Comparison of ENCODE assay signal across 1 cellular context in genomic region chr1:146386851-146387749, GRCh38.
A peak's percentile ranks its signal among the peaks of the same experiment; 100 is the strongest.
TF ChIP-seq lines count a peak whose summit lies in the region.

No MANE protein-coding gene starts in this region.

TF ChIP-seq in GM12878, 131 proteins besides CTCF, POLR2A, EP300 and RAD21 (continued from another document):
- TF ChIP-seq PAX5 (IDR thresholded peaks at IDR 0.05; ENCODE audit: borderline replicate concordance, low read depth, low read length), result 0 out of 2 replicates have a peak, but pooled peaks have one; percentile 49
- peak; percentile 100 for TF ChIP-seq MTA3 (IDR thresholded peaks at IDR 0.05; ENCODE audit: borderline replicate concordance, low read length)
- 0 out of 2 replicates have a peak, but pooled peaks have one; percentile 70 for TF ChIP-seq STAT1 (conservative IDR thresholded peaks at IDR 0.05)
- 0 out of 2 replicates have a peak, but pooled peaks have one; percentile 34 for TF ChIP-seq TAF1 (IDR thresholded peaks at IDR 0.05; ENCODE audit: borderline replicate concordance, low read depth, low read length)
- peak; percentile 99 for TF ChIP-seq BACH1 (IDR thresholded peaks at IDR 0.05; ENCODE audit: borderline replicate concordance)
- 0 out of 2 replicates have a peak, but pooled peaks have one; percentile 16 for TF ChIP-seq BRCA1 (IDR thresholded peaks at IDR 0.05; ENCODE audit: low read depth, low read length)
- peak in 1 of 2 experiments; percentile 65; a peak in 2 of 4 replicates for TF ChIP-seq SRF (IDR thresholded peaks at IDR 0.05; ENCODE audit: low read depth in 2 of 2, low read length in 2 of 2)
- TF ChIP-seq, protein P1, sequence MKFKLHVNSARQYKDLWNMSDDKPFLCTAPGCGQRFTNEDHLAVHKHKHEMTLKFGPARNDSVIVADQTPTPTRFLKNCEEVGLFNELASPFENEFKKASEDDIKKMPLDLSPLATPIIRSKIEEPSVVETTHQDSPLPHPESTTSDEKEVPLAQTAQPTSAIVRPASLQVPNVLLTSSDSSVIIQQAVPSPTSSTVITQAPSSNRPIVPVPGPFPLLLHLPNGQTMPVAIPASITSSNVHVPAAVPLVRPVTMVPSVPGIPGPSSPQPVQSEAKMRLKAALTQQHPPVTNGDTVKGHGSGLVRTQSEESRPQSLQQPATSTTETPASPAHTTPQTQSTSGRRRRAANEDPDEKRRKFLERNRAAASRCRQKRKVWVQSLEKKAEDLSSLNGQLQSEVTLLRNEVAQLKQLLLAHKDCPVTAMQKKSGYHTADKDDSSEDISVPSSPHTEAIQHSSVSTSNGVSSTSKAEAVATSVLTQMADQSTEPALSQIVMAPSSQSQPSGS (IDR thresholded peaks at IDR 0.05; ENCODE audit: low read length), result peak; percentile 86
- TF ChIP-seq RELB (IDR thresholded peaks at IDR 0.05; ENCODE audit: low read depth), result peak; percentile 76
- TF ChIP-seq TCF7 (IDR thresholded peaks at IDR 0.05; ENCODE audit: borderline replicate concordance), result peak; percentile 91
- TF ChIP-seq KLF5 (IDR thresholded peaks at IDR 0.05; ENCODE audit: partially characterized antibody), result peak; percentile 90
- peak; percentile 73; the same call in 1 of the 2 replicates for TF ChIP-seq MEF2A (IDR thresholded peaks at IDR 0.05; ENCODE audit: insufficient read depth, low read depth, low read length)
- TF ChIP-seq ZBED1 (IDR thresholded peaks at IDR 0.05; ENCODE audit: borderline replicate concordance), result peak; percentile 100
- TF ChIP-seq FOXK2 (IDR thresholded peaks at IDR 0.05), result peak; percentile 72
- peak; percentile 79 for TF ChIP-seq EED (IDR thresholded peaks at IDR 0.05; ENCODE audit: low read depth)
- peak; percentile 53; the same call in 1 of the 2 replicates for TF ChIP-seq MYB (IDR thresholded peaks at IDR 0.05; ENCODE audit: borderline replicate concordance, low read depth, low read length)
- TF ChIP-seq POU2F2 (IDR thresholded peaks at IDR 0.05; ENCODE audit: borderline replicate concordance, low read depth, low read length), result peak; percentile 98
- peak; percentile 99 for TF ChIP-seq NBN (IDR thresholded peaks at IDR 0.05)
- peak; percentile 73 for TF ChIP-seq RUNX3 (IDR thresholded peaks at IDR 0.05; ENCODE audit: low read length)
- TF ChIP-seq BCLAF1 (IDR thresholded peaks at IDR 0.05), result peak; percentile 80
- TF ChIP-seq ZBTB40 (IDR thresholded peaks at IDR 0.05; ENCODE audit: borderline replicate concordance), result peak; percentile 48; the same call in 1 of the 2 replicates
- TF ChIP-seq NKRF (conservative IDR thresholded peaks at IDR 0.05), result peak; percentile 47; the same call in 1 of the 2 replicates
- TF ChIP-seq CBX5 (IDR thresholded peaks at IDR 0.05; ENCODE audit: low read depth), result peak; percentile 80; the same call in 1 of the 2 replicates
- peak; percentile 72; the same call in 1 of the 2 replicates for TF ChIP-seq ZNF24 (IDR thresholded peaks at IDR 0.05)
- peak; percentile 63; the same call in 1 of the 2 replicates for TF ChIP-seq MXI1 (IDR thresholded peaks at IDR 0.05; ENCODE audit: low read depth, low read length)
- 0 out of 2 replicates have a peak, but pooled peaks have one; percentile 23 for TF ChIP-seq HCFC1 (IDR thresholded peaks at IDR 0.05; ENCODE audit: low read length)
- peak; percentile 100 for TF ChIP-seq CBFB (IDR thresholded peaks at IDR 0.05; ENCODE audit: low read depth)
- TF ChIP-seq BHLHE40 (IDR thresholded peaks at IDR 0.05; ENCODE audit: borderline replicate concordance in 1 of 2, low read depth in 2 of 2, low read length in 1 of 2), result peak in 1 of 2 experiments; percentile 27; a peak in 1 of 4 replicates
- peak; percentile 61 for TF ChIP-seq PKNOX1 (IDR thresholded peaks at IDR 0.05)
